22 cellular contexts compared by ENCODE assay signal in genomic region chr4:99587302-99587701, GRCh38. TPM values are rescaled to one million over a fixed set of nuclear protein-coding genes. Genes with fewer than 3 reads are reported as not detected.
DNase-seq lines count a peak whose midpoint lies in the region; ATAC-seq, FAIRE-seq and TF ChIP-seq lines count a peak whose summit lies in the region.
"Had no signal": no experiment of that assay in that cellular context is flagged by ENCODE, and none has a peak within 500 bp of the region (broad histone marks: within the 10 kb centered on the region; RNA-seq: fewer than 3 reads in every experiment).

No MANE protein-coding gene starts in this region.

- H3K27me3 ChIP-seq in astrocyte (ENCODE audit: insufficient read depth, low read length) (no peaks in the 10 kb centered on the region), hepatocyte (no peaks in the 10 kb centered on the region), psoas muscle (ENCODE audit: insufficient read depth in 3 of 3, low read length in 2 of 3) (no peaks in the 10 kb centered on the region)

- FAIRE-seq in astrocyte (lab: Jason Lieb, UNC), result no peak
- FAIRE-seq: A204.1, D721Med, G401.6, GM12891, GM19239, H1, HTR-8/SVneo had no signal

- H3K27ac Mint-ChIP-seq in astrocyte (ENCODE audit: unreplicated experiment), result peak overlapping the region; percentile 16
- H3K27ac Mint-ChIP-seq in HFFc6, result no peak overlapping the region
- H3K27ac Mint-ChIP-seq: CD4-positive, CD25-positive, alpha-beta regulatory T cell; CD8-positive, alpha-beta memory T cell; H9; IgD-negative memory B cell had no signal

- H3K4me3 ChIP-seq in astrocyte (ENCODE audit: insufficient read depth, low read depth, low read length), result no peak overlapping the region
- no peak overlapping the region for H3K4me3 ChIP-seq in hepatocyte
- no peak overlapping the region for H3K4me3 ChIP-seq in psoas muscle

- TF ChIP-seq CTCF in astrocyte (IDR thresholded peaks at IDR 0.05; ENCODE audit: insufficient read depth, low read depth, low read length) (no peak), hepatocyte (IDR thresholded peaks at IDR 0.05; ENCODE audit: poor library complexity) (no peak), psoas muscle (IDR thresholded peaks at IDR 0.05) (no peak), HFFc6 (IDR thresholded peaks at IDR 0.05) (no peak)

- H3K4me1 Mint-ChIP-seq in astrocyte (ENCODE audit: low read depth, unreplicated experiment), result peaks cover 14% of the 10 kb centered on the region
- H3K4me1 Mint-ChIP-seq in HFFc6 (ENCODE audit: low read depth), result no peaks in the 10 kb centered on the region
- H3K4me1 Mint-ChIP-seq: CD4-positive, CD25-positive, alpha-beta regulatory T cell; CD8-positive, alpha-beta memory T cell; IgD-negative memory B cell had no signal

- no peak overlapping the region for H3K9ac ChIP-seq in astrocyte (ENCODE audit: low read length)

- H3K36me3 Mint-ChIP-seq in astrocyte (ENCODE audit: low read depth, unreplicated experiment) (no peaks in the 10 kb centered on the region), HFFc6 (ENCODE audit: low read depth) (no peaks in the 10 kb centered on the region)
- H3K36me3 Mint-ChIP-seq: CD4-positive, CD25-positive, alpha-beta regulatory T cell; CD8-positive, alpha-beta memory T cell; IgD-negative memory B cell had no signal

- H2AFZ ChIP-seq in astrocyte (ENCODE audit: low read depth, low read length) (no peak overlapping the region), hepatocyte (no peak overlapping the region)

- H3K27me3 Mint-ChIP-seq in astrocyte (ENCODE audit: low read depth, unreplicated experiment) (no peaks in the 10 kb centered on the region), HFFc6 (ENCODE audit: insufficient read depth) (no peaks in the 10 kb centered on the region; the same call in 1 of the 2 replicates)

- H4K20me1 ChIP-seq in astrocyte (ENCODE audit: insufficient read depth, low read length) (no peaks in the 10 kb centered on the region), hepatocyte (ENCODE audit: insufficient read depth, poor library complexity, severe bottlenecking) (no peaks in the 10 kb centered on the region)

- H3K4me1 ChIP-seq in astrocyte (ENCODE audit: insufficient read depth, low read length) (no peaks in the 10 kb centered on the region), hepatocyte (ENCODE audit: insufficient read depth) (peaks cover 23% of the 10 kb centered on the region), psoas muscle (peaks cover 18% of the 10 kb centered on the region)

- no peak overlapping the region for H3K4me3 Mint-ChIP-seq in astrocyte (ENCODE audit: unreplicated experiment)
- H3K4me3 Mint-ChIP-seq in HFFc6, result no peak overlapping the region
- H3K4me3 Mint-ChIP-seq: CD4-positive, CD25-positive, alpha-beta regulatory T cell; CD8-positive, alpha-beta memory T cell; H9; IgD-negative memory B cell had no signal

- H3K79me2 ChIP-seq in astrocyte (ENCODE audit: insufficient read depth, low read length) (no peaks in the 10 kb centered on the region), hepatocyte (no peaks in the 10 kb centered on the region)

- H3K9me3 ChIP-seq in astrocyte (ENCODE audit: insufficient read depth, low read depth, low read length) (no peaks in the 10 kb centered on the region), hepatocyte (ENCODE audit: low read depth) (no peaks in the 10 kb centered on the region), psoas muscle (no peaks in the 10 kb centered on the region)
- H3K9me3 ChIP-seq: BE2C had no signal

- H3K36me3 ChIP-seq in astrocyte (ENCODE audit: insufficient read depth, low read length), result no peaks in the 10 kb centered on the region
- no peaks in the 10 kb centered on the region for H3K36me3 ChIP-seq in hepatocyte (replicated peaks; ENCODE audit: insufficient read depth, low read depth)
- H3K36me3 ChIP-seq in psoas muscle (ENCODE audit: insufficient read depth in 1 of 2, low read depth in 1 of 2), result no peaks in the 10 kb centered on the region
- H3K36me3 ChIP-seq: BE2C had no signal

- H3K9me3 Mint-ChIP-seq in astrocyte (ENCODE audit: unreplicated experiment) (no peaks in the 10 kb centered on the region), HFFc6 (no peaks in the 10 kb centered on the region)
- H3K9me3 Mint-ChIP-seq: CD4-positive, CD25-positive, alpha-beta regulatory T cell; CD8-positive, alpha-beta memory T cell; H9; IgD-negative memory B cell had no signal

- DNase-seq in astrocyte (ENCODE audit: low read depth), result no peak
- DNase-seq in hepatocyte (ENCODE audit: low spot score), result no peak
- no peak for DNase-seq in psoas muscle
- no peak for DNase-seq in HPDE6-E6E7 (ENCODE audit: extremely low spot score)
- DNase-seq in HFFc6, result no peak
- no peak for DNase-seq in islet precursor cell
- DNase-seq: ACHN; BE2C; C1 segment of cervical spinal cord; CD4-positive, CD25-positive, alpha-beta regulatory T cell; CD8-positive, alpha-beta memory T cell; H9 had no signal

- H3K9me2 ChIP-seq in hepatocyte (replicated peaks; ENCODE audit: insufficient read depth), result no peaks in the 10 kb centered on the region

- H3K4me2 ChIP-seq in astrocyte (ENCODE audit: low read length), result no peak overlapping the region
- H3K4me2 ChIP-seq in hepatocyte, result peak overlapping the region; percentile 10

- no peak overlapping the region for H3K27ac ChIP-seq in astrocyte (ENCODE audit: low read depth, low read length)
- peak overlapping the region; percentile 77 for H3K27ac ChIP-seq in hepatocyte
- peak overlapping the region; percentile 4 for H3K27ac ChIP-seq in psoas muscle
- H3K27ac ChIP-seq: HL-60 had no signal

- no peak for ATAC-seq in psoas muscle
- no peak for ATAC-seq in HG03039 (IDR thresholded peaks at IDR 0.05; ENCODE audit: unreplicated experiment)

- intact Hi-C loops in psoas muscle (cut with DNase I), result no loop called here

RNA-seq across cellular contexts. Expression of gene MTTP, which starts 12.7 kb away (rescaled TPM):
- total RNA-seq in astrocyte, result 0.29 and 0.41 TPM in 2 replicates
- 81.2 and 92.2 TPM in 2 replicates for total RNA-seq in hepatocyte
- 23.7 and 40.1 TPM in 2 replicates for polyA plus RNA-seq in hepatocyte
- total RNA-seq in psoas muscle, result under 1 TPM; 0.07 to 0.99 (median 0.39) TPM
- polyA plus RNA-seq in psoas muscle, result under 1 TPM; 0.04 to 0.44 (median 0.28) TPM
- total RNA-seq in HFFc6 (2021; fragmentation: NEBNext Ultra II Directional; extraction: Animal tissue kit (Norgen Biotek cat#: 25700)), result not detected
- total RNA-seq: CD4-positive, CD25-positive, alpha-beta regulatory T cell; CD8-positive, alpha-beta memory T cell had no signal
- polyA plus RNA-seq: CD4-positive, CD25-positive, alpha-beta regulatory T cell; CD8-positive, alpha-beta memory T cell; IgD-negative memory B cell had no signal

RNA-seq across cellular contexts. Expression of gene TRMT10A, which starts 23.5 kb away (rescaled TPM):
- total RNA-seq in astrocyte (9.6 and 11.8 TPM in 2 replicates), hepatocyte (16.9 and 17.9 TPM in 2 replicates), psoas muscle (1 to 10 TPM; 2.9 to 4.6 (median 4.3) TPM)
- polyA plus RNA-seq in hepatocyte (5.4 and 6.2 TPM in 2 replicates), psoas muscle (1 to 10 TPM; 2.1 to 7.2 (median 5.9) TPM)
- 1 to 10 TPM; 4.1 to 6.8 (median 5.2) TPM for total RNA-seq in HFFc6 (2021; fragmentation: NEBNext Ultra II Directional; extraction: Animal tissue kit (Norgen Biotek cat#: 25700))

Comparison
In these comparisons a context has a peak if more than half of its experiments do, and no peak if none do; other contexts are left out.
1. RNA of gene MTTP, which starts 12.7 kb away (total RNA-seq): 81.2 to 92.2 TPM in hepatocyte; 0.07 to 0.99 TPM in psoas muscle, 0.29 to 0.41 TPM in astrocyte and not detected in HFFc6; every median in the first group is over 10 times any median in the second.